ENCODE assay signal across 2 cellular contexts in the genomic region with DNA sequence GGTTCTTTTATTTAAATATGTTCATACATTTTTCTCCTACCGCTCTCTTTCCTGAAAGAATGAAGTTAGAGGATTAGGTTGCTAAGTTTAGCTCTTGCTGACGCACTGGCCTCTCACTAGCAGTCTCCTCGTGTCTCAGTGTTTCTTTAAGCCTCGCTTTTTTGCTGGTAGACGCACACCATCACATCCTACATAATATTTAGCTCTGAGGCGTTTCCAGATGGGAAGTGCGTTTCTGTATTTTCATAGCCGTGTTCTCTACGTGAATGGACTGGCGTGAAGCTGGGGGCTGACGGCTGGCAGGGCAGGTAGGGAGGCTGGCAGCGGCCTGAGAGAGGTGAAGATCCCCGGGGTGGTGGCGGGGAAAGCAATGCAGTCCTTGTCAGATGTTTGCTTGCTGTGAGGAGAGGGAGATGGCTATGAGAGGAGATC.
TF ChIP-seq lines count a peak whose summit lies in the region.

No MANE protein-coding gene starts in this region.

TF ChIP-seq in GM23338, 12 proteins besides CTCF, POLR2A, EP300 and RAD21 (continued from another document):
- TF ChIP-seq, protein P1, sequence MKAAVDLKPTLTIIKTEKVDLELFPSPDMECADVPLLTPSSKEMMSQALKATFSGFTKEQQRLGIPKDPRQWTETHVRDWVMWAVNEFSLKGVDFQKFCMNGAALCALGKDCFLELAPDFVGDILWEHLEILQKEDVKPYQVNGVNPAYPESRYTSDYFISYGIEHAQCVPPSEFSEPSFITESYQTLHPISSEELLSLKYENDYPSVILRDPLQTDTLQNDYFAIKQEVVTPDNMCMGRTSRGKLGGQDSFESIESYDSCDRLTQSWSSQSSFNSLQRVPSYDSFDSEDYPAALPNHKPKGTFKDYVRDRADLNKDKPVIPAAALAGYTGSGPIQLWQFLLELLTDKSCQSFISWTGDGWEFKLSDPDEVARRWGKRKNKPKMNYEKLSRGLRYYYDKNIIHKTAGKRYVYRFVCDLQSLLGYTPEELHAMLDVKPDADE (IDR thresholded peaks at IDR 0.05), result no peak
- TF ChIP-seq EZH2 (IDR thresholded peaks at IDR 0.05; ENCODE audit: low read depth, unreplicated experiment), result no peak
- TF ChIP-seq POLR2AphosphoS5 (IDR thresholded peaks at IDR 0.05; ENCODE audit: low read depth), result no peak
- no peak for TF ChIP-seq ZNF331 (CRISPR knock-in tag; IDR thresholded peaks at IDR 0.05; ENCODE audit: low read depth)
- no peak for TF ChIP-seq CREB1 (CRISPR knock-in tag; IDR thresholded peaks at IDR 0.05; ENCODE audit: low read depth)
- no peak for TF ChIP-seq NANOG (IDR thresholded peaks at IDR 0.05; ENCODE audit: borderline replicate concordance)
- TF ChIP-seq, protein P2, sequence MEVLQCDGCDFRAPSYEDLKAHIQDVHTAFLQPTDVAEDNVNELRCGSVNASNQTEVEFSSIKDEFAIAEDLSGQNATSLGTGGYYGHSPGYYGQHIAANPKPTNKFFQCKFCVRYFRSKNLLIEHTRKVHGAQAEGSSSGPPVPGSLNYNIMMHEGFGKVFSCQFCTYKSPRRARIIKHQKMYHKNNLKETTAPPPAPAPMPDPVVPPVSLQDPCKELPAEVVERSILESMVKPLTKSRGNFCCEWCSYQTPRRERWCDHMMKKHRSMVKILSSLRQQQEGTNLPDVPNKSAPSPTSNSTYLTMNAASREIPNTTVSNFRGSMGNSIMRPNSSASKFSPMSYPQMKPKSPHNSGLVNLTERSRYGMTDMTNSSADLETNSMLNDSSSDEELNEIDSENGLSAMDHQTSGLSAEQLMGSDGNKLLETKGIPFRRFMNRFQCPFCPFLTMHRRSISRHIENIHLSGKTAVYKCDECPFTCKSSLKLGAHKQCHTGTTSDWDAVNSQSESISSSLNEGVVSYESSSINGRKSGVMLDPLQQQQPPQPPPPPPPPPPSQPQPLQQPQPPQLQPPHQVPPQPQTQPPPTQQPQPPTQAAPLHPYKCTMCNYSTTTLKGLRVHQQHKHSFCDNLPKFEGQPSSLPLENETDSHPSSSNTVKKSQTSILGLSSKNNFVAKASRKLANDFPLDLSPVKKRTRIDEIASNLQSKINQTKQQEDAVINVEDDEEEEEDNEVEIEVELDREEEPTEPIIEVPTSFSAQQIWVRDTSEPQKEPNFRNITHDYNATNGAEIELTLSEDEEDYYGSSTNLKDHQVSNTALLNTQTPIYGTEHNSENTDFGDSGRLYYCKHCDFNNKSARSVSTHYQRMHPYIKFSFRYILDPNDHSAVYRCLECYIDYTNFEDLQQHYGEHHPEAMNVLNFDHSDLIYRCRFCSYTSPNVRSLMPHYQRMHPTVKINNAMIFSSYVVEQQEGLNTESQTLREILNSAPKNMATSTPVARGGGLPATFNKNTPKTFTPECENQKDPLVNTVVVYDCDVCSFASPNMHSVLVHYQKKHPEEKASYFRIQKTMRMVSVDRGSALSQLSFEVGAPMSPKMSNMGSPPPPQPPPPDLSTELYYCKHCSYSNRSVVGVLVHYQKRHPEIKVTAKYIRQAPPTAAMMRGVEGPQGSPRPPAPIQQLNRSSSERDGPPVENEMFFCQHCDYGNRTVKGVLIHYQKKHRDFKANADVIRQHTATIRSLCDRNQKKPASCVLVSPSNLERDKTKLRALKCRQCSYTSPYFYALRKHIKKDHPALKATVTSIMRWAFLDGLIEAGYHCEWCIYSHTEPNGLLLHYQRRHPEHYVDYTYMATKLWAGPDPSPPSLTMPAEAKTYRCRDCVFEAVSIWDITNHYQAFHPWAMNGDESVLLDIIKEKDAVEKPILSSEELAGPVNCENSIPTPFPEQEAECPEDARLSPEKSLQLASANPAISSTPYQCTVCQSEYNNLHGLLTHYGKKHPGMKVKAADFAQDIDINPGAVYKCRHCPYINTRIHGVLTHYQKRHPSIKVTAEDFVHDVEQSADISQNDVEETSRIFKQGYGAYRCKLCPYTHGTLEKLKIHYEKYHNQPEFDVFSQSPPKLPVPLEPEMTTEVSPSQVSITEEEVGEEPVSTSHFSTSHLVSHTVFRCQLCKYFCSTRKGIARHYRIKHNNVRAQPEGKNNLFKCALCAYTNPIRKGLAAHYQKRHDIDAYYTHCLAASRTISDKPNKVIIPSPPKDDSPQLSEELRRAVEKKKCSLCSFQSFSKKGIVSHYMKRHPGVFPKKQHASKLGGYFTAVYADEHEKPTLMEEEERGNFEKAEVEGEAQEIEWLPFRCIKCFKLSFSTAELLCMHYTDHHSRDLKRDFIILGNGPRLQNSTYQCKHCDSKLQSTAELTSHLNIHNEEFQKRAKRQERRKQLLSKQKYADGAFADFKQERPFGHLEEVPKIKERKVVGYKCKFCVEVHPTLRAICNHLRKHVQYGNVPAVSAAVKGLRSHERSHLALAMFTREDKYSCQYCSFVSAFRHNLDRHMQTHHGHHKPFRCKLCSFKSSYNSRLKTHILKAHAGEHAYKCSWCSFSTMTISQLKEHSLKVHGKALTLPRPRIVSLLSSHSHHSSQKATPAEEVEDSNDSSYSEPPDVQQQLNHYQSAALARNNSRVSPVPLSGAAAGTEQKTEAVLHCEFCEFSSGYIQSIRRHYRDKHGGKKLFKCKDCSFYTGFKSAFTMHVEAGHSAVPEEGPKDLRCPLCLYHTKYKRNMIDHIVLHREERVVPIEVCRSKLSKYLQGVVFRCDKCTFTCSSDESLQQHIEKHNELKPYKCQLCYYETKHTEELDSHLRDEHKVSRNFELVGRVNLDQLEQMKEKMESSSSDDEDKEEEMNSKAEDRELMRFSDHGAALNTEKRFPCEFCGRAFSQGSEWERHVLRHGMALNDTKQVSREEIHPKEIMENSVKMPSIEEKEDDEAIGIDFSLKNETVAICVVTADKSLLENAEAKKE (CRISPR knock-in tag; IDR thresholded peaks at IDR 0.05), result no peak
- no peak for TF ChIP-seq JUNB (IDR thresholded peaks at IDR 0.05; ENCODE audit: unreplicated experiment)
- TF ChIP-seq, protein P3, sequence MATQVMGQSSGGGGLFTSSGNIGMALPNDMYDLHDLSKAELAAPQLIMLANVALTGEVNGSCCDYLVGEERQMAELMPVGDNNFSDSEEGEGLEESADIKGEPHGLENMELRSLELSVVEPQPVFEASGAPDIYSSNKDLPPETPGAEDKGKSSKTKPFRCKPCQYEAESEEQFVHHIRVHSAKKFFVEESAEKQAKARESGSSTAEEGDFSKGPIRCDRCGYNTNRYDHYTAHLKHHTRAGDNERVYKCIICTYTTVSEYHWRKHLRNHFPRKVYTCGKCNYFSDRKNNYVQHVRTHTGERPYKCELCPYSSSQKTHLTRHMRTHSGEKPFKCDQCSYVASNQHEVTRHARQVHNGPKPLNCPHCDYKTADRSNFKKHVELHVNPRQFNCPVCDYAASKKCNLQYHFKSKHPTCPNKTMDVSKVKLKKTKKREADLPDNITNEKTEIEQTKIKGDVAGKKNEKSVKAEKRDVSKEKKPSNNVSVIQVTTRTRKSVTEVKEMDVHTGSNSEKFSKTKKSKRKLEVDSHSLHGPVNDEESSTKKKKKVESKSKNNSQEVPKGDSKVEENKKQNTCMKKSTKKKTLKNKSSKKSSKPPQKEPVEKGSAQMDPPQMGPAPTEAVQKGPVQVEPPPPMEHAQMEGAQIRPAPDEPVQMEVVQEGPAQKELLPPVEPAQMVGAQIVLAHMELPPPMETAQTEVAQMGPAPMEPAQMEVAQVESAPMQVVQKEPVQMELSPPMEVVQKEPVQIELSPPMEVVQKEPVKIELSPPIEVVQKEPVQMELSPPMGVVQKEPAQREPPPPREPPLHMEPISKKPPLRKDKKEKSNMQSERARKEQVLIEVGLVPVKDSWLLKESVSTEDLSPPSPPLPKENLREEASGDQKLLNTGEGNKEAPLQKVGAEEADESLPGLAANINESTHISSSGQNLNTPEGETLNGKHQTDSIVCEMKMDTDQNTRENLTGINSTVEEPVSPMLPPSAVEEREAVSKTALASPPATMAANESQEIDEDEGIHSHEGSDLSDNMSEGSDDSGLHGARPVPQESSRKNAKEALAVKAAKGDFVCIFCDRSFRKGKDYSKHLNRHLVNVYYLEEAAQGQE (IDR thresholded peaks at IDR 0.05; ENCODE audit: unreplicated experiment), result no peak
- TF ChIP-seq EZH2phosphoT487 (IDR thresholded peaks at IDR 0.05; ENCODE audit: unreplicated experiment), result no peak

TF ChIP-seq in K562, 482 proteins besides CTCF, POLR2A, EP300 and RAD21 (continued from another document):
- TF ChIP-seq, protein P4, sequence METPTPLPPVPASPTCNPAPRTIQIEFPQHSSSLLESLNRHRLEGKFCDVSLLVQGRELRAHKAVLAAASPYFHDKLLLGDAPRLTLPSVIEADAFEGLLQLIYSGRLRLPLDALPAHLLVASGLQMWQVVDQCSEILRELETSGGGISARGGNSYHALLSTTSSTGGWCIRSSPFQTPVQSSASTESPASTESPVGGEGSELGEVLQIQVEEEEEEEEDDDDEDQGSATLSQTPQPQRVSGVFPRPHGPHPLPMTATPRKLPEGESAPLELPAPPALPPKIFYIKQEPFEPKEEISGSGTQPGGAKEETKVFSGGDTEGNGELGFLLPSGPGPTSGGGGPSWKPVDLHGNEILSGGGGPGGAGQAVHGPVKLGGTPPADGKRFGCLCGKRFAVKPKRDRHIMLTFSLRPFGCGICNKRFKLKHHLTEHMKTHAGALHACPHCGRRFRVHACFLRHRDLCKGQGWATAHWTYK (CRISPR knock-in tag; IDR thresholded peaks at IDR 0.05), result no peak
- TF ChIP-seq KLF6 (CRISPR knock-in tag; IDR thresholded peaks at IDR 0.05; ENCODE audit: borderline replicate concordance) (no peak), XRCC3 (IDR thresholded peaks at IDR 0.05) (no peak), ARID1B (IDR thresholded peaks at IDR 0.05) (no peak), POLR3A (IDR thresholded peaks at IDR 0.05; ENCODE audit: borderline replicate concordance, extremely low read depth, insufficient read depth, insufficient read length) (no peak), ZNF586 (CRISPR knock-in tag; conservative IDR thresholded peaks at IDR 0.05) (no peak), MEF2A (IDR thresholded peaks at IDR 0.05; ENCODE audit: control insufficient read depth, low read depth, low read length) (no peak), NFIX (CRISPR knock-in tag; IDR thresholded peaks at IDR 0.05; ENCODE audit: low read depth) (no peak), RBM39 (optimal IDR thresholded peaks at IDR 0.05; ENCODE audit: low read depth, low read length) (no peak), NEUROD1 (IDR thresholded peaks at IDR 0.05; ENCODE audit: borderline replicate concordance, low read depth, low read length, partially characterized antibody) (no peak)
- TF ChIP-seq, protein P5, sequence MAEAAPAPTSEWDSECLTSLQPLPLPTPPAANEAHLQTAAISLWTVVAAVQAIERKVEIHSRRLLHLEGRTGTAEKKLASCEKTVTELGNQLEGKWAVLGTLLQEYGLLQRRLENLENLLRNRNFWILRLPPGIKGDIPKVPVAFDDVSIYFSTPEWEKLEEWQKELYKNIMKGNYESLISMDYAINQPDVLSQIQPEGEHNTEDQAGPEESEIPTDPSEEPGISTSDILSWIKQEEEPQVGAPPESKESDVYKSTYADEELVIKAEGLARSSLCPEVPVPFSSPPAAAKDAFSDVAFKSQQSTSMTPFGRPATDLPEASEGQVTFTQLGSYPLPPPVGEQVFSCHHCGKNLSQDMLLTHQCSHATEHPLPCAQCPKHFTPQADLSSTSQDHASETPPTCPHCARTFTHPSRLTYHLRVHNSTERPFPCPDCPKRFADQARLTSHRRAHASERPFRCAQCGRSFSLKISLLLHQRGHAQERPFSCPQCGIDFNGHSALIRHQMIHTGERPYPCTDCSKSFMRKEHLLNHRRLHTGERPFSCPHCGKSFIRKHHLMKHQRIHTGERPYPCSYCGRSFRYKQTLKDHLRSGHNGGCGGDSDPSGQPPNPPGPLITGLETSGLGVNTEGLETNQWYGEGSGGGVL (CRISPR knock-in tag; IDR thresholded peaks at IDR 0.05), result no peak
